ENCODE assay signal across 10 cellular contexts in the genomic region with DNA sequence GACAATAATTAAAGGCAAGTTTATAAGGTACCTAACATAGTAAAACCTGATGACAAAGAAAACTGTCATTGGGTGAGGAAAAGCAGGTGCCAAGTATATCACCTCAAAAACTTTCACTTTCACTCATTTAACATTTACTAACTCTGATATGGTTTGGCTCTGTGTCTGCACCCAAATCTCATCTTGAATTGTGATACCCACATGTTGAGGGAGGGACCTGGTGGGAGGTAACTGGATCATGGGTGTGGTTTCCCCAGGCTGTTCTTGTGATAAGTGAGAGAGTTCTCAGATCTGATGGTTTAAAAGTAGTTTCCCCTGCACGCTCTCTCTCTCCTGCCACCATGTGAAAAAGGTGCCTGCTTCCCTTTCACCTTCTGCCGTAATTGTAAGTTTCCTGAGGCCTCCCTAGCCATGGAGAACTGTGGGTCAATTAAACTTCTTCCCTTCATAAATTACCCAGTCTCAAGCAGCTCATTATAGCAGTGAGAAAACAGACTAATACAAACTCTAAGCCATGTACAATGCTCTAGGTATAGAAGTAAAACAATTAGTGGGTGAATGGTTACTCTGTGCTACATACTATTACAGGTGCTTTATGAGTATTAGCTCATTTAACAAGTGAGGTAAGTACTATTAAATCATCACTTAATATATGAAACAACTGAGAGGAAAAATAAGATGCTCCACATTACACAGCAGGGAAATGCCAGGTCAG.
A peak's percentile ranks its signal among the peaks of the same experiment; 100 is the strongest.
DNase-seq lines count a peak whose midpoint lies in the region; ATAC-seq, FAIRE-seq and TF ChIP-seq lines count a peak whose summit lies in the region.
"Had no signal": no experiment of that assay in that cellular context is flagged by ENCODE, and none has a peak within 500 bp of the region (broad histone marks: within the 10 kb centered on the region; RNA-seq: fewer than 3 reads in every experiment).

No MANE protein-coding gene starts in this region.

- H3K9me1 ChIP-seq in K562 (ENCODE audit: control insufficient read depth, insufficient read depth, low read length) = no peaks in the 10 kb centered on the region

- no peaks in the 10 kb centered on the region for H3F3A ChIP-seq in neural progenitor cell (ENCODE audit: low read depth)

- H3K9ac ChIP-seq in K562 (ENCODE audit: insufficient read depth in 1 of 2, low read depth in 2 of 2, low read length in 2 of 2) (no peak overlapping the region), neural progenitor cell (no peak overlapping the region)
- H3K9ac ChIP-seq: BLaER1 treated with 17β-estradiol and CSF1 and Interleukin-3, amounts not matched to agents 10 nM and 100 nM had no signal

- no peaks in the 10 kb centered on the region for H3K9me3 Mint-ChIP-seq in CD4-positive, alpha-beta T cell
- no peaks in the 10 kb centered on the region for H3K9me3 Mint-ChIP-seq in neural progenitor cell

- CTCF ChIA-PET in CD4-positive, alpha-beta T cell (lab: Charles Lee) = no interaction called here
- CTCF ChIA-PET in K562 (lab: Yijun Ruan, JAX; ENCODE audit: low intra/inter-chr PET ratio) = no interaction called here

- H3K79me2 ChIP-seq in K562 (ENCODE audit: control insufficient read depth, insufficient read depth, low read length) (peaks cover 23% of the 10 kb centered on the region; the same call in 2 of the 3 replicates), neural progenitor cell (ENCODE audit: low read depth) (peaks cover 22% of the 10 kb centered on the region)

- H3K4me3 Mint-ChIP-seq in CD4-positive, alpha-beta T cell = peak overlapping the region; percentile 8
- H3K4me3 Mint-ChIP-seq in neural progenitor cell = no peak overlapping the region

- POLR2A ChIA-PET in CD4-positive, alpha-beta T cell (lab: Charles Lee) = no interaction called here
- POLR2A ChIA-PET in K562 (lab: Yijun Ruan, JAX) = interaction anchor here (0.9 kb wide), 1 partner anchor 30 kb away, joined by 3 read pairs; no protein-coding TSS in a partner anchor

- H3K9me3 ChIP-seq in CD4-positive, alpha-beta T cell (ENCODE audit: control insufficient read depth, low read length) = no peaks in the 10 kb centered on the region
- no peaks in the 10 kb centered on the region for H3K9me3 ChIP-seq in K562 (replicated peaks; ENCODE audit: control insufficient read depth, insufficient read depth, low read depth, low read length)
- no peaks in the 10 kb centered on the region for H3K9me3 ChIP-seq in neural progenitor cell (ENCODE audit: low read depth)
- H3K9me3 ChIP-seq in esophagus muscularis mucosa = no peaks in the 10 kb centered on the region
- H3K9me3 ChIP-seq: BLaER1 treated with 17β-estradiol and CSF1 and Interleukin-3, amounts not matched to agents 10 nM and 100 nM had no signal

- H3K36me3 ChIP-seq in K562 (ENCODE audit: control insufficient read depth, insufficient read depth, low read length) (peaks cover 31% of the 10 kb centered on the region; the same call in 2 of the 3 replicates), neural progenitor cell (no peaks in the 10 kb centered on the region), esophagus muscularis mucosa (peaks cover 0 to 15% (median 0%) of the 10 kb centered on the region in 4 donors)

- H3K27ac Mint-ChIP-seq in CD4-positive, alpha-beta T cell = peak overlapping the region; percentile 19
- H3K27ac Mint-ChIP-seq in neural progenitor cell = no peak overlapping the region

- TF ChIP-seq CTCF in CD4-positive, alpha-beta T cell (IDR thresholded peaks at IDR 0.05) = no peak
- TF ChIP-seq CTCF in K562 (IDR thresholded peaks at IDR 0.05 in 2 of 3, conservative IDR thresholded peaks at IDR 0.05 in 1 of 3; ENCODE audit: insufficient read depth in 2 of 3, low read depth in 1 of 3, low read length in 3 of 3) = no peak
- no peak for TF ChIP-seq CTCF in neural progenitor cell (IDR thresholded peaks at IDR 0.05)
- no peak for TF ChIP-seq CTCF in esophagus muscularis mucosa (IDR thresholded peaks at IDR 0.05)

- H3K4me1 ChIP-seq in K562 (replicated peaks in 1 of 2; ENCODE audit: control insufficient read depth in 2 of 2, insufficient read depth in 2 of 2, low read length in 2 of 2) = peaks cover 0 to 9% of the 10 kb centered on the region in 2 experiments; a peak in 2 of 5 replicates
- peaks cover 7% of the 10 kb centered on the region for H3K4me1 ChIP-seq in neural progenitor cell
- peaks cover 0 to 14% (median 5%) of the 10 kb centered on the region in 4 donors for H3K4me1 ChIP-seq in esophagus muscularis mucosa

- ATAC-seq in CD4-positive, alpha-beta T cell (ENCODE audit: poor library complexity) = peak; percentile 44
- ATAC-seq in GM19468 (IDR thresholded peaks at IDR 0.05; ENCODE audit: extremely low read depth, unreplicated experiment) = peak; percentile 18
- ATAC-seq in HG03565 (IDR thresholded peaks at IDR 0.05; ENCODE audit: unreplicated experiment) = peak; percentile 47
- peak; percentile 88 for ATAC-seq in K562

- intact Hi-C loops in CD4-positive, alpha-beta T cell (cut with DNase I, micrococcal nuclease) = no loop called here
- intact Hi-C loops in K562 (cut with micrococcal nuclease) = no loop called here
- intact Hi-C loops in esophagus muscularis mucosa (cut with DNase I) = no loop called here

- H3K4me2 ChIP-seq in K562 (ENCODE audit: insufficient read depth, low read length) (no peak overlapping the region), neural progenitor cell (no peak overlapping the region)
- H3K4me2 ChIP-seq: BLaER1 treated with 17β-estradiol and CSF1 and Interleukin-3, amounts not matched to agents 10 nM and 100 nM had no signal

- H3K36me3 Mint-ChIP-seq in CD4-positive, alpha-beta T cell (ENCODE audit: low read depth) = peaks cover 8% of the 10 kb centered on the region
- H3K36me3 Mint-ChIP-seq in neural progenitor cell = peaks cover 9% of the 10 kb centered on the region

- H3K4me1 Mint-ChIP-seq in CD4-positive, alpha-beta T cell (ENCODE audit: low read depth) = peaks cover 30% of the 10 kb centered on the region
- peaks cover 14% of the 10 kb centered on the region for H3K4me1 Mint-ChIP-seq in neural progenitor cell

- TF ChIP-seq POLR2A in K562 (conservative IDR thresholded peaks at IDR 0.05) = no peak
- TF ChIP-seq POLR2A in esophagus muscularis mucosa (IDR thresholded peaks at IDR 0.05; ENCODE audit: low read depth) = no peak

- FAIRE-seq in K562 (lab: Jason Lieb, UNC) = peak; percentile 77
- FAIRE-seq: RCC 7860 had no signal

- H3K27ac ChIP-seq in CD4-positive, alpha-beta T cell (ENCODE audit: low read depth, low read length) = no peak overlapping the region
- no peak overlapping the region for H3K27ac ChIP-seq in K562 (ENCODE audit: extremely low read depth, low read depth, low read length)
- H3K27ac ChIP-seq in neural progenitor cell = no peak overlapping the region
- H3K27ac ChIP-seq in esophagus muscularis mucosa (replicated peaks in 1 of 4) = no peak overlapping the region
- H3K27ac ChIP-seq: BLaER1 treated with 17β-estradiol and CSF1 and Interleukin-3, amounts not matched to agents 10 nM and 100 nM had no signal

- H4K20me1 ChIP-seq in K562 (replicated peaks; ENCODE audit: control insufficient read depth, insufficient read depth, low read length) (no peaks in the 10 kb centered on the region; the same call in 1 of the 2 replicates), neural progenitor cell (ENCODE audit: low read depth) (peaks cover 8% of the 10 kb centered on the region)

- no peaks in the 10 kb centered on the region for H3K27me3 Mint-ChIP-seq in CD4-positive, alpha-beta T cell
- no peaks in the 10 kb centered on the region for H3K27me3 Mint-ChIP-seq in neural progenitor cell (ENCODE audit: insufficient read depth, low read depth)

- no peak for TF ChIP-seq RAD21 in K562 (CRISPR knock-in tag; conservative IDR thresholded peaks at IDR 0.05 in 1 of 2, IDR thresholded peaks at IDR 0.05 in 1 of 2)

- H3K4me3 ChIP-seq in K562 (no peak overlapping the region), neural progenitor cell (no peak overlapping the region), esophagus muscularis mucosa (no peak overlapping the region)
- H3K4me3 ChIP-seq: BLaER1 treated with 17β-estradiol and CSF1 and Interleukin-3, amounts not matched to agents 10 nM and 100 nM had no signal

- WGBS in K562 (ENCODE audit: insufficient coverage, low coverage, missing lambda C conversion rate) = 22% methylated on average over 2 of the region's 2 CpGs
- WGBS in esophagus muscularis mucosa = 100% methylated on average over 2 of the region's 2 CpGs

- H2AFZ ChIP-seq in K562 (ENCODE audit: low read depth, low read length) (no peak overlapping the region), neural progenitor cell (replicated peaks) (no peak overlapping the region)

- no peaks in the 10 kb centered on the region for H3K27me3 ChIP-seq in CD4-positive, alpha-beta T cell (ENCODE audit: control insufficient read depth, insufficient read depth, low read length)
- no peaks in the 10 kb centered on the region for H3K27me3 ChIP-seq in K562 (ENCODE audit: control insufficient read depth in 2 of 2, insufficient read depth in 2 of 2, low read length in 2 of 2)
- no peaks in the 10 kb centered on the region for H3K27me3 ChIP-seq in neural progenitor cell
- no peaks in the 10 kb centered on the region for H3K27me3 ChIP-seq in esophagus muscularis mucosa
- H3K27me3 ChIP-seq: BLaER1 treated with 17β-estradiol and CSF1 and Interleukin-3, amounts not matched to agents 10 nM and 100 nM had no signal

- BruUV-seq in K562 (replicated peaks; lab: Mats Ljungman, UMichigan) = no TSS peak

- peak in 1 of 10 experiments; percentile 3 for DNase-seq in CD4-positive, alpha-beta T cell
- peak in 1 of 4 experiments; percentile 62 for DNase-seq in K562 (ENCODE audit: extremely low read depth in 1 of 4, low spot score in 3 of 4)
- DNase-seq in neural progenitor cell (ENCODE audit: low spot score) = no peak
- DNase-seq in esophagus muscularis mucosa (ENCODE audit: extremely low spot score) = no peak
- DNase-seq in NCI-H345 treated with DMSO at 0.1 percent for 48 hours (lab: John Stamatoyannopoulos, UW; ENCODE audit: unreplicated experiment) = no peak
- no peak for DNase-seq in mucosa of gallbladder (ENCODE audit: low spot score)

- in situ Hi-C loops in K562 (cut with MboI) = no loop called here

- no peak for TF ChIP-seq EP300 in K562 (IDR thresholded peaks at IDR 0.05; ENCODE audit: low read length)
- no peak for TF ChIP-seq EP300 in esophagus muscularis mucosa (IDR thresholded peaks at IDR 0.05)

TF ChIP-seq in K562, 482 proteins besides CTCF, POLR2A, EP300 and RAD21 (continues in another document):
- TF ChIP-seq TCF3 (CRISPR knock-in tag; IDR thresholded peaks at IDR 0.05) (peak; percentile 63), TEAD4 (IDR thresholded peaks at IDR 0.05; ENCODE audit: low read length) (0 out of 2 replicates have a peak, but pooled peaks have one; percentile 15), TEAD4 (CRISPR knock-in tag; IDR thresholded peaks at IDR 0.05; ENCODE audit: borderline replicate concordance) (no peak), EP400 (IDR thresholded peaks at IDR 0.05) (no peak), RCOR1 (IDR thresholded peaks at IDR 0.05; ENCODE audit: borderline replicate concordance in 1 of 2, low read depth in 2 of 2, low read length in 2 of 2) (peak in 1 of 2 experiments; percentile 27; a peak in 1 of 4 replicates), CBFA2T3 (IDR thresholded peaks at IDR 0.05) (peak; percentile 68), CBFA2T2 (conservative IDR thresholded peaks at IDR 0.05) (peak; percentile 41), TAL1 (IDR thresholded peaks at IDR 0.05) (peak; percentile 25; the same call in 1 of the 2 replicates)

Comparison
In these comparisons a context has a peak if more than half of its experiments do, and no peak if none do; other contexts are left out.
1. ATAC-seq: peak in every context shown above with its lines; median percentile 88 in K562; 47 in HG03565; 44 in CD4-positive, alpha-beta T cell; 18 in GM19468.